1 cellular context compared by ENCODE assay signal in genomic region chr19:19033426-19034203, GRCh38.
TF ChIP-seq lines count a peak whose summit lies in the region.

ARMC6 (plus strand) TSS chr19:19033603; CDS start chr19:19034210, 607 bp downstream.
SUGP2 (minus strand) TSS chr19:19033517; CDS start chr19:19031071, 2,446 bp downstream.

TF ChIP-seq in K562, 482 proteins besides CTCF, POLR2A, EP300 and RAD21 (continued from another document):
- TF ChIP-seq XRCC4 (IDR thresholded peaks at IDR 0.05; ENCODE audit: extremely low read depth, insufficient read depth, insufficient read length) (no peak), PML (IDR thresholded peaks at IDR 0.05; ENCODE audit: low read length) (peak; percentile 44; the same call in 1 of the 2 replicates), MAFK (IDR thresholded peaks at IDR 0.05; ENCODE audit: low read length) (no peak), ZNF584 (CRISPR knock-in tag; IDR thresholded peaks at IDR 0.05; ENCODE audit: low read depth) (no peak)
